Comparison of ENCODE assay signal across 2 cellular contexts in the genomic region with DNA sequence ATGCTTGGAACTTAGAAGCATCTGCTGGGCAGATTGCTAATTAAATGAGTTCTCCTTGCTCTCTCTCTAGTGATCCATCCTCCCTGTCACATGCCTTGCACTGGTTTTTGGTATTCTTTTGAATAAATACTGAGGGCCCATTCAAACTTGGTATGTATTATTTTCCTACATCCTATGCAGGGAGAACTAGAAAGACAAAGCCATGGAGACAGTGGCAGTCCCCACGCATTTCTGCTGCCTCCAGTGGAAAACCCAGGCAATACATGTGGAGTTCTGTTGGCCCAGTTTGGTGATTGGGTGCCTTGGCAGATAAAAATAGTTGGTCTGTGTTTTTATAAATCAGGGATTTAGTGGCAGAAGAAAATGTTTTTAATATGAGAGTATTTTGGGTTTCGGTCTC.
TF ChIP-seq lines count a peak whose summit lies in the region.

No MANE protein-coding gene starts in this region.

TF ChIP-seq in SK-N-SH, 30 proteins besides CTCF, POLR2A, EP300 and RAD21 (continued from another document):
- TF ChIP-seq, protein P1, sequence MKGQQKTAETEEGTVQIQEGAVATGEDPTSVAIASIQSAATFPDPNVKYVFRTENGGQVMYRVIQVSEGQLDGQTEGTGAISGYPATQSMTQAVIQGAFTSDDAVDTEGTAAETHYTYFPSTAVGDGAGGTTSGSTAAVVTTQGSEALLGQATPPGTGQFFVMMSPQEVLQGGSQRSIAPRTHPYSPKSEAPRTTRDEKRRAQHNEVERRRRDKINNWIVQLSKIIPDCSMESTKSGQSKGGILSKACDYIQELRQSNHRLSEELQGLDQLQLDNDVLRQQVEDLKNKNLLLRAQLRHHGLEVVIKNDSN (IDR thresholded peaks at IDR 0.05; ENCODE audit: borderline replicate concordance, low read depth): no peak
- TF ChIP-seq TCF12 (IDR thresholded peaks at IDR 0.05) (no peak), YY1 (IDR thresholded peaks at IDR 0.05; ENCODE audit: low read depth) (no peak), NRF1 (IDR thresholded peaks at IDR 0.05; ENCODE audit: low read depth, low read length) (no peak), EZH2phosphoT487 (IDR thresholded peaks at IDR 0.05; ENCODE audit: borderline replicate concordance, low read depth) (no peak), RXRA (IDR thresholded peaks at IDR 0.05; ENCODE audit: borderline replicate concordance, low read depth) (no peak), ELF1 (IDR thresholded peaks at IDR 0.05) (no peak), SIN3A (IDR thresholded peaks at IDR 0.05; ENCODE audit: borderline replicate concordance, low read depth, low read length) (no peak), JUND (IDR thresholded peaks at IDR 0.05) (no peak), MEF2A (IDR thresholded peaks at IDR 0.05; ENCODE audit: borderline replicate concordance, low read depth) (no peak), FOXJ3 (CRISPR knock-in tag; IDR thresholded peaks at IDR 0.05) (no peak), SMC3 (IDR thresholded peaks at IDR 0.05; ENCODE audit: low read depth, low read length) (no peak), TAF1 (IDR thresholded peaks at IDR 0.05; ENCODE audit: borderline replicate concordance, low read depth, low read length) (no peak)
- TF ChIP-seq, protein P2, sequence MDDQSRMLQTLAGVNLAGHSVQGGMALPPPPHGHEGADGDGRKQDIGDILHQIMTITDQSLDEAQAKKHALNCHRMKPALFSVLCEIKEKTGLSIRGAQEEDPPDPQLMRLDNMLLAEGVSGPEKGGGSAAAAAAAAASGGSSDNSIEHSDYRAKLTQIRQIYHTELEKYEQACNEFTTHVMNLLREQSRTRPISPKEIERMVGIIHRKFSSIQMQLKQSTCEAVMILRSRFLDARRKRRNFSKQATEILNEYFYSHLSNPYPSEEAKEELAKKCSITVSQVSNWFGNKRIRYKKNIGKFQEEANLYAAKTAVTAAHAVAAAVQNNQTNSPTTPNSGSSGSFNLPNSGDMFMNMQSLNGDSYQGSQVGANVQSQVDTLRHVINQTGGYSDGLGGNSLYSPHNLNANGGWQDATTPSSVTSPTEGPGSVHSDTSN (IDR thresholded peaks at IDR 0.05): no peak
- TF ChIP-seq, protein P3, sequence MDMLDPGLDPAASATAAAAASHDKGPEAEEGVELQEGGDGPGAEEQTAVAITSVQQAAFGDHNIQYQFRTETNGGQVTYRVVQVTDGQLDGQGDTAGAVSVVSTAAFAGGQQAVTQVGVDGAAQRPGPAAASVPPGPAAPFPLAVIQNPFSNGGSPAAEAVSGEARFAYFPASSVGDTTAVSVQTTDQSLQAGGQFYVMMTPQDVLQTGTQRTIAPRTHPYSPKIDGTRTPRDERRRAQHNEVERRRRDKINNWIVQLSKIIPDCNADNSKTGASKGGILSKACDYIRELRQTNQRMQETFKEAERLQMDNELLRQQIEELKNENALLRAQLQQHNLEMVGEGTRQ (IDR thresholded peaks at IDR 0.05; ENCODE audit: borderline replicate concordance, low read depth, low read length): no peak
- TF ChIP-seq, protein P4, sequence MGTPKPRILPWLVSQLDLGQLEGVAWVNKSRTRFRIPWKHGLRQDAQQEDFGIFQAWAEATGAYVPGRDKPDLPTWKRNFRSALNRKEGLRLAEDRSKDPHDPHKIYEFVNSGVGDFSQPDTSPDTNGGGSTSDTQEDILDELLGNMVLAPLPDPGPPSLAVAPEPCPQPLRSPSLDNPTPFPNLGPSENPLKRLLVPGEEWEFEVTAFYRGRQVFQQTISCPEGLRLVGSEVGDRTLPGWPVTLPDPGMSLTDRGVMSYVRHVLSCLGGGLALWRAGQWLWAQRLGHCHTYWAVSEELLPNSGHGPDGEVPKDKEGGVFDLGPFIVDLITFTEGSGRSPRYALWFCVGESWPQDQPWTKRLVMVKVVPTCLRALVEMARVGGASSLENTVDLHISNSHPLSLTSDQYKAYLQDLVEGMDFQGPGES (IDR thresholded peaks at IDR 0.05; ENCODE audit: low read depth, low read length): no peak
TF ChIP-seq in SK-N-SH: peak in this region for 0.

TF ChIP-seq in SK-N-SH treated with all-trans-retinoic acid at 6 μM for 48 hours, 23 proteins besides CTCF, POLR2A, EP300 and RAD21 (continued from another document):
- TF ChIP-seq, protein P5, sequence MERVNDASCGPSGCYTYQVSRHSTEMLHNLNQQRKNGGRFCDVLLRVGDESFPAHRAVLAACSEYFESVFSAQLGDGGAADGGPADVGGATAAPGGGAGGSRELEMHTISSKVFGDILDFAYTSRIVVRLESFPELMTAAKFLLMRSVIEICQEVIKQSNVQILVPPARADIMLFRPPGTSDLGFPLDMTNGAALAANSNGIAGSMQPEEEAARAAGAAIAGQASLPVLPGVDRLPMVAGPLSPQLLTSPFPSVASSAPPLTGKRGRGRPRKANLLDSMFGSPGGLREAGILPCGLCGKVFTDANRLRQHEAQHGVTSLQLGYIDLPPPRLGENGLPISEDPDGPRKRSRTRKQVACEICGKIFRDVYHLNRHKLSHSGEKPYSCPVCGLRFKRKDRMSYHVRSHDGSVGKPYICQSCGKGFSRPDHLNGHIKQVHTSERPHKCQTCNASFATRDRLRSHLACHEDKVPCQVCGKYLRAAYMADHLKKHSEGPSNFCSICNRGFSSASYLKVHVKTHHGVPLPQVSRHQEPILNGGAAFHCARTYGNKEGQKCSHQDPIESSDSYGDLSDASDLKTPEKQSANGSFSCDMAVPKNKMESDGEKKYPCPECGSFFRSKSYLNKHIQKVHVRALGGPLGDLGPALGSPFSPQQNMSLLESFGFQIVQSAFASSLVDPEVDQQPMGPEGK (CRISPR knock-in tag; IDR thresholded peaks at IDR 0.05; ENCODE audit: borderline replicate concordance): no peak
- TF ChIP-seq ZFP3 (CRISPR knock-in tag; IDR thresholded peaks at IDR 0.05): no peak
- TF ChIP-seq ARNTL (CRISPR knock-in tag; IDR thresholded peaks at IDR 0.05; ENCODE audit: borderline replicate concordance, low read depth): no peak
- TF ChIP-seq, protein P6, sequence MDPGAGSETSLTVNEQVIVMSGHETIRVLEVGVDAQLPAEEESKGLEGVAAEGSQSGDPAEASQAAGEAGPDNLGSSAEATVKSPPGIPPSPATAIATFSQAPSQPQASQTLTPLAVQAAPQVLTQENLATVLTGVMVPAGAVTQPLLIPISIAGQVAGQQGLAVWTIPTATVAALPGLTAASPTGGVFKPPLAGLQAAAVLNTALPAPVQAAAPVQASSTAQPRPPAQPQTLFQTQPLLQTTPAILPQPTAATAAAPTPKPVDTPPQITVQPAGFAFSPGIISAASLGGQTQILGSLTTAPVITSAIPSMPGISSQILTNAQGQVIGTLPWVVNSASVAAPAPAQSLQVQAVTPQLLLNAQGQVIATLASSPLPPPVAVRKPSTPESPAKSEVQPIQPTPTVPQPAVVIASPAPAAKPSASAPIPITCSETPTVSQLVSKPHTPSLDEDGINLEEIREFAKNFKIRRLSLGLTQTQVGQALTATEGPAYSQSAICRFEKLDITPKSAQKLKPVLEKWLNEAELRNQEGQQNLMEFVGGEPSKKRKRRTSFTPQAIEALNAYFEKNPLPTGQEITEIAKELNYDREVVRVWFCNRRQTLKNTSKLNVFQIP (CRISPR knock-in tag; IDR thresholded peaks at IDR 0.05; ENCODE audit: borderline replicate concordance, low read depth): no peak
- TF ChIP-seq SNAI2 (CRISPR knock-in tag; IDR thresholded peaks at IDR 0.05): no peak
- no peak for TF ChIP-seq ISL1 (CRISPR knock-in tag; IDR thresholded peaks at IDR 0.05)
- TF ChIP-seq, protein P7, sequence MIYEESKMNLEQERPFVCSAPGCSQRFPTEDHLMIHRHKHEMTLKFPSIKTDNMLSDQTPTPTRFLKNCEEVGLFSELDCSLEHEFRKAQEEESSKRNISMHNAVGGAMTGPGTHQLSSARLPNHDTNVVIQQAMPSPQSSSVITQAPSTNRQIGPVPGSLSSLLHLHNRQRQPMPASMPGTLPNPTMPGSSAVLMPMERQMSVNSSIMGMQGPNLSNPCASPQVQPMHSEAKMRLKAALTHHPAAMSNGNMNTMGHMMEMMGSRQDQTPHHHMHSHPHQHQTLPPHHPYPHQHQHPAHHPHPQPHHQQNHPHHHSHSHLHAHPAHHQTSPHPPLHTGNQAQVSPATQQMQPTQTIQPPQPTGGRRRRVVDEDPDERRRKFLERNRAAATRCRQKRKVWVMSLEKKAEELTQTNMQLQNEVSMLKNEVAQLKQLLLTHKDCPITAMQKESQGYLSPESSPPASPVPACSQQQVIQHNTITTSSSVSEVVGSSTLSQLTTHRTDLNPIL (CRISPR knock-in tag; IDR thresholded peaks at IDR 0.05; ENCODE audit: low read depth): no peak
